Comparison of ENCODE assay signal across 1 cellular context in the genomic region with DNA sequence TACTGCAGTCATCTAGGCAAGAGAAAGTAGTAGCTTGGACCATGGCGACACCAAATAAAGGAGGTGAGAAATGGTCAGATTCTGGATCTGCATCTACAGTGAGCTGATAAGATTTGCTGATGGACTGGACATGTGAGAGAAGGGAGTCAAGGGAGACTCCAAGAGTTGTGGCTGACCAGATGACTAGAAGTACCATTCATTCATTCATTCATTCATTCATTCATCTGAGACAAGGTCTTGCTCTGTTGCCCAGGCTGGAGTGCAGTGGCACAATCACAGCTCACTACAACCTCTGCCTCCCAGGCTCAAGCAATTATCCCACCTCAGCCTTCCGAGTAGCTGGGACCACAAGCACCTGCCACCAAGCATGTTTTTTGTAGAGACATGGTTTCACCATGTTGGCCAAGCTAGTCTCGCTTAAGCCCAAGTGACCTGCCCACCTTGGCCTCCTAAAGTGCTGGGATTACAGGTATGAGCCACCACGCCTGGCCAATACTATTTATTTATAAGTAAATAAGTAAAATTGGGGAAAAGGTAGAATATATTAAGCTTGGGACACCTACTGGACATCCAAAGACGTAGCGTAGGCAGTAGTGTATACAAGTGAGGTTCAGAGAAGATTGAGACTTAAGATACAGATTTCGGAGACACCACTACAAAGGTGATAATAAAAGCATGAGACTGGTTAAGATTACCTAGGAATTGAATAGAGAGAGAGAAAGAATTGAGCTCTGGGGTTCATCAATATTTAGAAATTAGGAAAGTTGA.
TF ChIP-seq lines count a peak whose summit lies in the region.

No MANE protein-coding gene starts in this region.

TF ChIP-seq in GM23338, 12 proteins besides CTCF, POLR2A, EP300 and RAD21 (continued from another document):
- TF ChIP-seq, protein P1, sequence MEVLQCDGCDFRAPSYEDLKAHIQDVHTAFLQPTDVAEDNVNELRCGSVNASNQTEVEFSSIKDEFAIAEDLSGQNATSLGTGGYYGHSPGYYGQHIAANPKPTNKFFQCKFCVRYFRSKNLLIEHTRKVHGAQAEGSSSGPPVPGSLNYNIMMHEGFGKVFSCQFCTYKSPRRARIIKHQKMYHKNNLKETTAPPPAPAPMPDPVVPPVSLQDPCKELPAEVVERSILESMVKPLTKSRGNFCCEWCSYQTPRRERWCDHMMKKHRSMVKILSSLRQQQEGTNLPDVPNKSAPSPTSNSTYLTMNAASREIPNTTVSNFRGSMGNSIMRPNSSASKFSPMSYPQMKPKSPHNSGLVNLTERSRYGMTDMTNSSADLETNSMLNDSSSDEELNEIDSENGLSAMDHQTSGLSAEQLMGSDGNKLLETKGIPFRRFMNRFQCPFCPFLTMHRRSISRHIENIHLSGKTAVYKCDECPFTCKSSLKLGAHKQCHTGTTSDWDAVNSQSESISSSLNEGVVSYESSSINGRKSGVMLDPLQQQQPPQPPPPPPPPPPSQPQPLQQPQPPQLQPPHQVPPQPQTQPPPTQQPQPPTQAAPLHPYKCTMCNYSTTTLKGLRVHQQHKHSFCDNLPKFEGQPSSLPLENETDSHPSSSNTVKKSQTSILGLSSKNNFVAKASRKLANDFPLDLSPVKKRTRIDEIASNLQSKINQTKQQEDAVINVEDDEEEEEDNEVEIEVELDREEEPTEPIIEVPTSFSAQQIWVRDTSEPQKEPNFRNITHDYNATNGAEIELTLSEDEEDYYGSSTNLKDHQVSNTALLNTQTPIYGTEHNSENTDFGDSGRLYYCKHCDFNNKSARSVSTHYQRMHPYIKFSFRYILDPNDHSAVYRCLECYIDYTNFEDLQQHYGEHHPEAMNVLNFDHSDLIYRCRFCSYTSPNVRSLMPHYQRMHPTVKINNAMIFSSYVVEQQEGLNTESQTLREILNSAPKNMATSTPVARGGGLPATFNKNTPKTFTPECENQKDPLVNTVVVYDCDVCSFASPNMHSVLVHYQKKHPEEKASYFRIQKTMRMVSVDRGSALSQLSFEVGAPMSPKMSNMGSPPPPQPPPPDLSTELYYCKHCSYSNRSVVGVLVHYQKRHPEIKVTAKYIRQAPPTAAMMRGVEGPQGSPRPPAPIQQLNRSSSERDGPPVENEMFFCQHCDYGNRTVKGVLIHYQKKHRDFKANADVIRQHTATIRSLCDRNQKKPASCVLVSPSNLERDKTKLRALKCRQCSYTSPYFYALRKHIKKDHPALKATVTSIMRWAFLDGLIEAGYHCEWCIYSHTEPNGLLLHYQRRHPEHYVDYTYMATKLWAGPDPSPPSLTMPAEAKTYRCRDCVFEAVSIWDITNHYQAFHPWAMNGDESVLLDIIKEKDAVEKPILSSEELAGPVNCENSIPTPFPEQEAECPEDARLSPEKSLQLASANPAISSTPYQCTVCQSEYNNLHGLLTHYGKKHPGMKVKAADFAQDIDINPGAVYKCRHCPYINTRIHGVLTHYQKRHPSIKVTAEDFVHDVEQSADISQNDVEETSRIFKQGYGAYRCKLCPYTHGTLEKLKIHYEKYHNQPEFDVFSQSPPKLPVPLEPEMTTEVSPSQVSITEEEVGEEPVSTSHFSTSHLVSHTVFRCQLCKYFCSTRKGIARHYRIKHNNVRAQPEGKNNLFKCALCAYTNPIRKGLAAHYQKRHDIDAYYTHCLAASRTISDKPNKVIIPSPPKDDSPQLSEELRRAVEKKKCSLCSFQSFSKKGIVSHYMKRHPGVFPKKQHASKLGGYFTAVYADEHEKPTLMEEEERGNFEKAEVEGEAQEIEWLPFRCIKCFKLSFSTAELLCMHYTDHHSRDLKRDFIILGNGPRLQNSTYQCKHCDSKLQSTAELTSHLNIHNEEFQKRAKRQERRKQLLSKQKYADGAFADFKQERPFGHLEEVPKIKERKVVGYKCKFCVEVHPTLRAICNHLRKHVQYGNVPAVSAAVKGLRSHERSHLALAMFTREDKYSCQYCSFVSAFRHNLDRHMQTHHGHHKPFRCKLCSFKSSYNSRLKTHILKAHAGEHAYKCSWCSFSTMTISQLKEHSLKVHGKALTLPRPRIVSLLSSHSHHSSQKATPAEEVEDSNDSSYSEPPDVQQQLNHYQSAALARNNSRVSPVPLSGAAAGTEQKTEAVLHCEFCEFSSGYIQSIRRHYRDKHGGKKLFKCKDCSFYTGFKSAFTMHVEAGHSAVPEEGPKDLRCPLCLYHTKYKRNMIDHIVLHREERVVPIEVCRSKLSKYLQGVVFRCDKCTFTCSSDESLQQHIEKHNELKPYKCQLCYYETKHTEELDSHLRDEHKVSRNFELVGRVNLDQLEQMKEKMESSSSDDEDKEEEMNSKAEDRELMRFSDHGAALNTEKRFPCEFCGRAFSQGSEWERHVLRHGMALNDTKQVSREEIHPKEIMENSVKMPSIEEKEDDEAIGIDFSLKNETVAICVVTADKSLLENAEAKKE (CRISPR knock-in tag; IDR thresholded peaks at IDR 0.05) = no peak
- TF ChIP-seq STAT1 (IDR thresholded peaks at IDR 0.05; ENCODE audit: unreplicated experiment) (no peak), CREB1 (CRISPR knock-in tag; IDR thresholded peaks at IDR 0.05; ENCODE audit: low read depth) (no peak)
- TF ChIP-seq, protein P2, sequence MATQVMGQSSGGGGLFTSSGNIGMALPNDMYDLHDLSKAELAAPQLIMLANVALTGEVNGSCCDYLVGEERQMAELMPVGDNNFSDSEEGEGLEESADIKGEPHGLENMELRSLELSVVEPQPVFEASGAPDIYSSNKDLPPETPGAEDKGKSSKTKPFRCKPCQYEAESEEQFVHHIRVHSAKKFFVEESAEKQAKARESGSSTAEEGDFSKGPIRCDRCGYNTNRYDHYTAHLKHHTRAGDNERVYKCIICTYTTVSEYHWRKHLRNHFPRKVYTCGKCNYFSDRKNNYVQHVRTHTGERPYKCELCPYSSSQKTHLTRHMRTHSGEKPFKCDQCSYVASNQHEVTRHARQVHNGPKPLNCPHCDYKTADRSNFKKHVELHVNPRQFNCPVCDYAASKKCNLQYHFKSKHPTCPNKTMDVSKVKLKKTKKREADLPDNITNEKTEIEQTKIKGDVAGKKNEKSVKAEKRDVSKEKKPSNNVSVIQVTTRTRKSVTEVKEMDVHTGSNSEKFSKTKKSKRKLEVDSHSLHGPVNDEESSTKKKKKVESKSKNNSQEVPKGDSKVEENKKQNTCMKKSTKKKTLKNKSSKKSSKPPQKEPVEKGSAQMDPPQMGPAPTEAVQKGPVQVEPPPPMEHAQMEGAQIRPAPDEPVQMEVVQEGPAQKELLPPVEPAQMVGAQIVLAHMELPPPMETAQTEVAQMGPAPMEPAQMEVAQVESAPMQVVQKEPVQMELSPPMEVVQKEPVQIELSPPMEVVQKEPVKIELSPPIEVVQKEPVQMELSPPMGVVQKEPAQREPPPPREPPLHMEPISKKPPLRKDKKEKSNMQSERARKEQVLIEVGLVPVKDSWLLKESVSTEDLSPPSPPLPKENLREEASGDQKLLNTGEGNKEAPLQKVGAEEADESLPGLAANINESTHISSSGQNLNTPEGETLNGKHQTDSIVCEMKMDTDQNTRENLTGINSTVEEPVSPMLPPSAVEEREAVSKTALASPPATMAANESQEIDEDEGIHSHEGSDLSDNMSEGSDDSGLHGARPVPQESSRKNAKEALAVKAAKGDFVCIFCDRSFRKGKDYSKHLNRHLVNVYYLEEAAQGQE (IDR thresholded peaks at IDR 0.05; ENCODE audit: unreplicated experiment) = no peak
TF ChIP-seq in GM23338: peak in this region for 0.
